ENCODE assay signal across 8 cellular contexts in genomic region chr4:82429728-82430192, GRCh38. TPM values are rescaled to one million over a fixed set of nuclear protein-coding genes. Genes with fewer than 3 reads are reported as not detected.
A peak's percentile ranks its signal among the peaks of the same experiment; 100 is the strongest.
DNase-seq lines count a peak whose midpoint lies in the region; ATAC-seq and TF ChIP-seq lines count a peak whose summit lies in the region.

No MANE protein-coding gene starts in this region.

- ATAC-seq in HG03196 (IDR thresholded peaks at IDR 0.05; ENCODE audit: unreplicated experiment), result peak; percentile 23

- peak overlapping the region; percentile 69 for H2AFZ ChIP-seq in trophoblast cell (ENCODE audit: insufficient read depth, low read length, poor library complexity)

- peaks cover 0 to 3% of the 10 kb centered on the region in 2 experiments for H3K4me1 ChIP-seq in trophoblast cell (ENCODE audit: control insufficient read depth in 1 of 2, insufficient read depth in 2 of 2, low read length in 2 of 2)

- no peaks in the 10 kb centered on the region for H3K9me3 ChIP-seq in trophoblast cell (ENCODE audit: insufficient read depth, low read depth, low read length)

- peak overlapping the region; percentile 99 for H4K91ac ChIP-seq in trophoblast cell (ENCODE audit: low read depth, low read length)

- H3K9ac ChIP-seq in trophoblast cell (ENCODE audit: low read length), result peak overlapping the region; percentile 92

- H2BK12ac ChIP-seq in trophoblast cell (ENCODE audit: low read length), result peak overlapping the region; percentile 17

- peaks cover 6 to 8% of the 10 kb centered on the region in 2 experiments for H3K36me3 ChIP-seq in trophoblast cell (ENCODE audit: control insufficient read depth in 1 of 2, insufficient read depth in 2 of 2, low read length in 2 of 2)

- H3K4me3 ChIP-seq in WI38 (ENCODE audit: low read depth, low read length) (peak overlapping the region; percentile 98), fibroblast of villous mesenchyme (ENCODE audit: low read depth, low read length) (peak overlapping the region; percentile 74), trophoblast cell (ENCODE audit: low read depth, low read length) (peak overlapping the region; percentile 87)

- peak overlapping the region; percentile 96 for H2BK5ac ChIP-seq in trophoblast cell (ENCODE audit: low read depth, low read length, poor library complexity)

- TF ChIP-seq CTCF in WI38 (IDR thresholded peaks at IDR 0.05; ENCODE audit: low read depth, low read length) (no peak), fibroblast of villous mesenchyme (IDR thresholded peaks at IDR 0.05; ENCODE audit: insufficient read depth, low read depth, low read length) (no peak)

- peak overlapping the region; percentile 89 for H2AK5ac ChIP-seq in trophoblast cell (ENCODE audit: low read length)

- H2BK120ac ChIP-seq in trophoblast cell (ENCODE audit: insufficient read depth, low read length, poor library complexity), result peak overlapping the region; percentile 98

- WGBS in trophoblast cell (ENCODE audit: extremely low coverage, insufficient coverage, insufficient read length), result no CpG with 5 or more reads among the region's 58 CpGs

- H3K23ac ChIP-seq in trophoblast cell (ENCODE audit: low read length), result peak overlapping the region; percentile 65

- peak overlapping the region; percentile 96 for H3K4ac ChIP-seq in trophoblast cell (ENCODE audit: low read depth, low read length)

- H4K12ac ChIP-seq in trophoblast cell (ENCODE audit: low read depth, low read length), result peak overlapping the region; percentile 95

- no peaks in the 10 kb centered on the region for H3K27me3 ChIP-seq in trophoblast cell (ENCODE audit: insufficient read depth, low read length)

- H3K79me1 ChIP-seq in trophoblast cell (ENCODE audit: low read length), result peaks cover 16% of the 10 kb centered on the region

- H4K8ac ChIP-seq in trophoblast cell (ENCODE audit: low read depth, low read length), result peak overlapping the region; percentile 96

- peak; percentile 7 for DNase-seq in activated CD8-positive, alpha-beta memory T cell treated with anti-CD3 and anti-CD28 coated beads, Interleukin-2, amount 50 U/mL, for 24 hours (ENCODE audit: extremely low read depth)
- DNase-seq in activated CD8-positive, alpha-beta memory T cell treated with anti-CD3 and anti-CD28 coated beads for 24 hours, result no peak
- DNase-seq in fibroblast of villous mesenchyme (ENCODE audit: low read depth) (no peak), trophoblast cell (no peak), EL (no peak), AG20443 (ENCODE audit: low spot score) (no peak)

- peak overlapping the region; percentile 96 for H3K14ac ChIP-seq in trophoblast cell (ENCODE audit: low read length)

- H3K27ac ChIP-seq in trophoblast cell (ENCODE audit: low read depth, low read length), result peak overlapping the region; percentile 89

- H3K4me2 ChIP-seq in trophoblast cell (ENCODE audit: low read length), result peak overlapping the region; percentile 59

- peaks cover 22% of the 10 kb centered on the region for H3K79me2 ChIP-seq in trophoblast cell (ENCODE audit: control insufficient read depth, insufficient read depth, low read length, poor library complexity)

- H3K18ac ChIP-seq in trophoblast cell (ENCODE audit: low read length), result peak overlapping the region; percentile 93

RNA-seq across cellular contexts. Expression of gene HNRNPDL, which starts 0.5 kb away (rescaled TPM):
- 174 and 188 TPM in 2 replicates for total RNA-seq in fibroblast of villous mesenchyme
- polyA plus RNA-seq in trophoblast cell (2013), result 325 and 327 TPM in 2 replicates

RNA-seq across cellular contexts. Expression of gene ENOPH1, which starts 0.6 kb away (rescaled TPM):
- total RNA-seq in fibroblast of villous mesenchyme, result 36.7 TPM in 2 replicates
- 23.2 and 23.9 TPM in 2 replicates for polyA plus RNA-seq in trophoblast cell (2013)

RNA-seq across cellular contexts. Expression of gene HNRNPD, which starts 56.0 kb away (rescaled TPM):
- 25.0 and 27.1 TPM in 2 replicates for total RNA-seq in fibroblast of villous mesenchyme
- polyA plus RNA-seq in trophoblast cell (2013), result 305 and 316 TPM in 2 replicates
